Comparison of ENCODE assay signal across 21 cellular contexts in genomic region chr11:1504581-1505290, GRCh38. TPM values are rescaled to one million over a fixed set of nuclear protein-coding genes. Genes with fewer than 3 reads are reported as not detected.
A peak's percentile ranks its signal among the peaks of the same experiment; 100 is the strongest.
DNase-seq lines count a peak whose midpoint lies in the region; ATAC-seq and TF ChIP-seq lines count a peak whose summit lies in the region.
"Had no signal": no experiment of that assay in that cellular context is flagged by ENCODE, and none has a peak within 500 bp of the region (broad histone marks: within the 10 kb centered on the region; RNA-seq: fewer than 3 reads in every experiment).

No MANE protein-coding gene starts in this region.

- H3K27me3 ChIP-seq in muscle layer of colon (ENCODE audit: control insufficient read depth in 1 of 2, insufficient read depth in 2 of 2, low read length in 2 of 2) (no peaks in the 10 kb centered on the region), aorta (ENCODE audit: control insufficient read depth in 1 of 2, insufficient read depth in 2 of 2, low read length in 1 of 2) (no peaks in the 10 kb centered on the region)
- H3K27me3 ChIP-seq in CD4-positive, alpha-beta T cell (ENCODE audit: control insufficient read depth, insufficient read depth, low read length), result no peaks in the 10 kb centered on the region

- CTCF ChIA-PET in CD4-positive, alpha-beta T cell (lab: Charles Lee), result no interaction called here

- peaks cover 62% of the 10 kb centered on the region for H3K4me1 ChIP-seq in muscle layer of colon (ENCODE audit: insufficient read depth, low read length)
- peaks cover 0 to 5% of the 10 kb centered on the region in 2 donors for H3K4me1 ChIP-seq in aorta (ENCODE audit: control insufficient read depth in 1 of 2, insufficient read depth in 2 of 2, low read length in 2 of 2)

- TF ChIP-seq CTCF in coronary artery (IDR thresholded peaks at IDR 0.05), result no peak
- no peak for TF ChIP-seq CTCF in CD4-positive, alpha-beta T cell (IDR thresholded peaks at IDR 0.05)

- H3K27ac ChIP-seq in coronary artery, result peak overlapping the region; percentile 44 to 93
- peak overlapping the region; percentile 61 for H3K27ac ChIP-seq in muscle layer of colon (ENCODE audit: low read depth, low read length)
- H3K27ac ChIP-seq in aorta (ENCODE audit: low read depth in 1 of 2, low read length in 2 of 2), result no peak overlapping the region
- H3K27ac ChIP-seq in CD4-positive, alpha-beta T cell (ENCODE audit: low read depth, low read length), result no peak overlapping the region
- H3K27ac ChIP-seq: SK-N-MC had no signal

- H3K9me3 Mint-ChIP-seq in CD4-positive, alpha-beta T cell, result no peaks in the 10 kb centered on the region

- H3K36me3 Mint-ChIP-seq in CD4-positive, alpha-beta T cell (ENCODE audit: low read depth), result peaks cover 12% of the 10 kb centered on the region

- no peak overlapping the region for H3K27ac Mint-ChIP-seq in CD4-positive, alpha-beta T cell
- H3K27ac Mint-ChIP-seq: B cell had no signal

- H3K4me3 ChIP-seq in coronary artery (no peak overlapping the region), muscle layer of colon (ENCODE audit: low read depth in 1 of 2, low read length in 2 of 2) (no peak overlapping the region), aorta (ENCODE audit: low read length in 2 of 2) (no peak overlapping the region)
- H3K4me3 ChIP-seq: SK-N-MC had no signal

- no peak overlapping the region for H3K4me3 Mint-ChIP-seq in CD4-positive, alpha-beta T cell
- H3K4me3 Mint-ChIP-seq: B cell; CD8-positive, alpha-beta memory T cell had no signal

- no peaks in the 10 kb centered on the region for H3K9me3 ChIP-seq in muscle layer of colon (ENCODE audit: low read length)
- H3K9me3 ChIP-seq in aorta (ENCODE audit: control insufficient read depth, low read length), result no peaks in the 10 kb centered on the region
- no peaks in the 10 kb centered on the region for H3K9me3 ChIP-seq in CD4-positive, alpha-beta T cell (ENCODE audit: control insufficient read depth, low read length)

- peak; percentile 18 for DNase-seq in left cardiac atrium
- no peak for DNase-seq in cardiac septum (ENCODE audit: low spot score)
- DNase-seq in coronary artery (ENCODE audit: low spot score), result no peak
- DNase-seq in aorta, result peak; percentile 43 to 72
- no peak for DNase-seq in activated gamma-delta T cell treated with Interleukin-2 at 50 U/mL for 16 hours
- no peak for DNase-seq in DMS153 treated with DMSO at 0.1 percent for 48 hours (lab: John Stamatoyannopoulos, UW; ENCODE audit: unreplicated experiment)
- no peak for DNase-seq in CD4-positive, alpha-beta T cell
- DNase-seq: DMS79, GOT3, MM.1S, NCI-H1092 treated with DMSO at 0.1 percent for 48 hours, NCI-H146, NCI-H2081, NCI-H2171 treated with DMSO at 0.1 percent for 48 hours, NCI-H446 treated with DMSO at 0.1 percent for 48 hours, NCI-H774, SHP77 had no signal

- no peak for ATAC-seq in left cardiac atrium
- no peak for ATAC-seq in aorta (ENCODE audit: low FRiP score)
- no peak for ATAC-seq in CD4-positive, alpha-beta T cell (ENCODE audit: poor library complexity)

- POLR2A ChIA-PET in CD4-positive, alpha-beta T cell (lab: Charles Lee), result no interaction called here

- intact Hi-C loops in left cardiac atrium (cut with DNase I), result no loop called here
- intact Hi-C loops in cardiac septum (cut with DNase I), result loop anchor here (5.0 kb wide), 1 partner anchor 37 kb away; no protein-coding TSS in a partner anchor
- intact Hi-C loops in aorta (cut with DNase I), result no loop called here
- intact Hi-C loops in CD4-positive, alpha-beta T cell (cut with DNase I, micrococcal nuclease), result no loop called here

- 93% methylated on average over 28 of the region's 28 CpGs for WGBS in aorta, 2 donors

- H3K4me1 Mint-ChIP-seq in CD4-positive, alpha-beta T cell (ENCODE audit: low read depth), result peaks cover 37% of the 10 kb centered on the region

- H3K36me3 ChIP-seq in muscle layer of colon (ENCODE audit: insufficient read depth, low read length) (no peaks in the 10 kb centered on the region), aorta (ENCODE audit: control insufficient read depth in 1 of 2, insufficient read depth in 2 of 2, low read length in 1 of 2) (no peaks in the 10 kb centered on the region)

- H3K27me3 Mint-ChIP-seq in CD4-positive, alpha-beta T cell, result no peaks in the 10 kb centered on the region
- H3K27me3 Mint-ChIP-seq: B cell; CD8-positive, alpha-beta memory T cell had no signal

- no peak overlapping the region for H3K9ac ChIP-seq in muscle layer of colon (ENCODE audit: low read length)

RNA-seq across cellular contexts. Expression of gene MOB2, which starts 18.2 kb away (rescaled TPM):
- total RNA-seq in left cardiac atrium (10 to 100 TPM; 36.6 to 44.0 TPM), cardiac septum (48.5 TPM), aorta (10 to 100 TPM; 51.3 to 65.8 TPM)
- 100 to 1,000 TPM in 1 of 2 donors, 10 to 100 TPM in 1; 32.4 to 104 TPM for polyA plus RNA-seq in aorta
- total RNA-seq in CD4-positive, alpha-beta T cell, result 10 to 100 TPM; 37.0 to 38.3 TPM

Comparison
In these comparisons a context has a peak if more than half of its experiments do, and no peak if none do; other contexts are left out.
1. DNase-seq: peak in left cardiac atrium (single experiment) and aorta (2 of 2); none in cardiac septum (single experiment), coronary artery (single experiment), activated gamma-delta T cell treated with Interleukin-2 at 50 U/mL for 16 hours (single experiment), DMS153 treated with DMSO at 0.1 percent for 48 hours (single experiment) and CD4-positive, alpha-beta T cell (0 of 10).
2. H3K27ac ChIP-seq: peak in coronary artery (2 of 2) and muscle layer of colon (single experiment); none in aorta (0 of 2) and CD4-positive, alpha-beta T cell (single experiment).